29 cellular contexts compared by ENCODE assay signal in genomic region chr10:71938211-71938610, GRCh38.
"Had no signal": no experiment of that assay in that cellular context is flagged by ENCODE, and none has a peak within 500 bp of the region (broad histone marks: within the 10 kb centered on the region; RNA-seq: fewer than 3 reads in every experiment).

No MANE protein-coding gene starts in this region.

- H3K4me1 ChIP-seq: left lung, lower lobe of right lung, neural progenitor cell, parathyroid adenoma, right atrium auricular region, stomach, testis, thyroid gland, transverse colon, upper lobe of right lung had no signal

- H2AFZ ChIP-seq: neural progenitor cell, parathyroid adenoma had no signal

- H3K4me2 ChIP-seq: neural progenitor cell, smooth muscle cell had no signal

- FAIRE-seq: kidney, urothelium cell line had no signal

- H3K27me3 ChIP-seq: left lung, neural progenitor cell, neutrophil, right atrium auricular region, right lobe of liver, stomach, testis, thyroid gland, transverse colon, upper lobe of right lung had no signal

- ATAC-seq: left colon; left lung; lower lobe of right lung; natural killer cell; right lobe of liver; stimulated activated memory B cell treated with anti-CD40 and anti-IgM and Interleukin-4, amounts not matched to agents 10 μg/mL and 1 μg/mL and 100 μg/mL, for 72 hours; stimulated activated naive CD8-positive, alpha-beta T cell treated with anti-CD3 and anti-CD28 coated beads, Interleukin-15, Interleukin-2, amounts not matched to agents 100 U/mL and 50 U/mL, for 24 hours had no signal

- H3K9ac ChIP-seq: neural progenitor cell, parathyroid adenoma had no signal

- H3K9me3 ChIP-seq: lower lobe of right lung, right lobe of liver, testis, thyroid gland, transverse colon, upper lobe of right lung had no signal

- H3K27ac ChIP-seq: left lung, lower lobe of right lung, neural progenitor cell, neutrophil, parathyroid adenoma, right atrium auricular region, right lobe of liver, stomach, testis, thyroid gland, transverse colon, upper lobe of right lung had no signal

- DNase-seq: hippocampal formation; kidney; left colon; left lung; lower lobe of right lung; mammary epithelial cell; mesenchymal stem cell; naive B cell; natural killer cell; nephron progenitor cell; occipital lobe; stimulated activated CD4-positive, alpha-beta T cell treated with anti-CD3 and anti-CD28 coated beads, Interleukin-1b, Interleukin-23, amount 100 ng/mL, for 48 hours; stimulated activated CD4-positive, alpha-beta T cell treated with anti-CD3 and anti-CD28 coated beads, Interleukin-2, amount 100 ng/mL, for 48 hours; stimulated activated CD4-positive, alpha-beta T cell treated with anti-CD3 and anti-CD28 coated beads, Interleukin-4, amount 100 ng/mL, for 4 hours; stimulated activated CD8-positive, alpha-beta memory T cell treated with anti-CD3 and anti-CD28 coated beads, Interleukin-4, amount 100 ng/mL, for 48 hours; stimulated activated naive CD8-positive, alpha-beta T cell treated with anti-CD3 and anti-CD28 coated beads, Interleukin-15, Interleukin-2, amounts not matched to agents 100 U/mL and 50 U/mL, for 24 hours; stomach; testis; thyroid gland; transverse colon; upper lobe of right lung had no signal

- H3K79me2 ChIP-seq: parathyroid adenoma had no signal

- H3K4me3 ChIP-seq: left lung, lower lobe of right lung, neural progenitor cell, right atrium auricular region, right lobe of liver, smooth muscle cell, stomach, testis, thyroid gland, transverse colon, upper lobe of right lung had no signal

- H3K36me3 ChIP-seq: left lung, lower lobe of right lung, neural progenitor cell, neutrophil, right atrium auricular region, right lobe of liver, stomach, thyroid gland, transverse colon, upper lobe of right lung had no signal
